ENCODE assay signal across 21 cellular contexts in genomic region chr2:27730249-27730648, GRCh38. TPM values are rescaled to one million over a fixed set of nuclear protein-coding genes. Genes with fewer than 3 reads are reported as not detected.
DNase-seq lines count a peak whose midpoint lies in the region; ATAC-seq and TF ChIP-seq lines count a peak whose summit lies in the region.
"Had no signal": no experiment of that assay in that cellular context is flagged by ENCODE, and none has a peak within 500 bp of the region (broad histone marks: within the 10 kb centered on the region; RNA-seq: fewer than 3 reads in every experiment).

No MANE protein-coding gene starts in this region.

- H4K91ac ChIP-seq in mesenchymal stem cell (ENCODE audit: low read length) = no peak overlapping the region

- H3K9ac ChIP-seq in mesenchymal stem cell (ENCODE audit: low read length) = no peak overlapping the region

- no peak overlapping the region for H2AFZ ChIP-seq in mesenchymal stem cell (ENCODE audit: low read depth, low read length)

- WGBS in body of pancreas, 2 donors = 33 to 42% methylated on average over 1 to 3 of the region's 3 CpGs
- WGBS in mesenchymal stem cell = 89% methylated on average over 2 of the region's 3 CpGs
- 68 to 89% methylated on average over 2 to 3 of the region's 3 CpGs for WGBS in thyroid gland, 2 donors

- no peaks in the 10 kb centered on the region for H3K79me1 ChIP-seq in mesenchymal stem cell (replicated peaks; ENCODE audit: low read length, poor library complexity, severe bottlenecking)

- peaks cover 21% of the 10 kb centered on the region for H3K4me1 ChIP-seq in body of pancreas
- H3K4me1 ChIP-seq in left ventricle myocardium inferior = peaks cover 58% of the 10 kb centered on the region
- H3K4me1 ChIP-seq in mesenchymal stem cell (ENCODE audit: control insufficient read depth, insufficient read depth, low read depth, low read length) = peaks cover 19% of the 10 kb centered on the region
- H3K4me1 ChIP-seq in thyroid gland = peaks cover 0 to 22% of the 10 kb centered on the region in 2 donors

- H3K27me3 ChIP-seq in body of pancreas = no peaks in the 10 kb centered on the region
- no peaks in the 10 kb centered on the region for H3K27me3 ChIP-seq in left ventricle myocardium inferior (ENCODE audit: low read depth)
- H3K27me3 ChIP-seq in mesenchymal stem cell (ENCODE audit: control insufficient read depth in 1 of 2, insufficient read depth in 1 of 2, low read length in 2 of 2) = no peaks in the 10 kb centered on the region
- H3K27me3 ChIP-seq in thyroid gland = no peaks in the 10 kb centered on the region
- H3K27me3 ChIP-seq: tibial artery had no signal

- no peaks in the 10 kb centered on the region for H3K9me3 ChIP-seq in body of pancreas
- H3K9me3 ChIP-seq in left ventricle myocardium inferior (replicated peaks) = no peaks in the 10 kb centered on the region
- no peaks in the 10 kb centered on the region for H3K9me3 ChIP-seq in mesenchymal stem cell (ENCODE audit: control insufficient read depth, low read length)
- H3K9me3 ChIP-seq in thyroid gland = no peaks in the 10 kb centered on the region
- H3K9me3 ChIP-seq: tibial artery had no signal

- H2BK12ac ChIP-seq in mesenchymal stem cell (ENCODE audit: low read length in 2 of 2) = no peak overlapping the region

- H3K4ac ChIP-seq in mesenchymal stem cell (ENCODE audit: low read depth in 1 of 2, low read length in 2 of 2) = no peak overlapping the region

- intact Hi-C loops in body of pancreas (cut with DNase I) (no loop called here), left ventricle myocardium inferior (cut with micrococcal nuclease) (no loop called here), thyroid gland (cut with DNase I) (no loop called here)

- H3K27ac ChIP-seq in body of pancreas (peak overlapping the region in 2 of 4 donors; percentile 40 to 50), left ventricle myocardium inferior (replicated peaks) (peak overlapping the region; percentile 79), mesenchymal stem cell (ENCODE audit: low read length, poor library complexity, severe bottlenecking) (no peak overlapping the region), thyroid gland (peak overlapping the region in 2 of 3 donors; percentile 12 to 54)
- H3K27ac ChIP-seq: tibial artery had no signal

- no peak overlapping the region for H2BK120ac ChIP-seq in mesenchymal stem cell (ENCODE audit: low read depth, low read length)

- H3K36me3 ChIP-seq in body of pancreas (replicated peaks in 1 of 2; ENCODE audit: insufficient read depth in 1 of 2, low read depth in 2 of 2) = no peaks in the 10 kb centered on the region
- no peaks in the 10 kb centered on the region for H3K36me3 ChIP-seq in left ventricle myocardium inferior
- no peaks in the 10 kb centered on the region for H3K36me3 ChIP-seq in mesenchymal stem cell (ENCODE audit: control insufficient read depth in 1 of 2, insufficient read depth in 2 of 2, low read depth in 1 of 2, low read length in 2 of 2)
- H3K36me3 ChIP-seq in thyroid gland = no peaks in the 10 kb centered on the region
- H3K36me3 ChIP-seq: tibial artery had no signal

- ATAC-seq in body of pancreas (peak; percentile 63), HG03139 (IDR thresholded peaks at IDR 0.05; ENCODE audit: unreplicated experiment) (no peak)
- ATAC-seq: activated CD4-positive, CD25-positive, alpha-beta regulatory T cell treated with anti-CD3 and anti-CD28 coated beads, Interleukin-2, amount 50 U/mL, for 24 hours; stimulated activated naive B cell treated with anti-CD40 and anti-IgM and Interleukin-4, amounts not matched to agents 10 μg/mL and 1 μg/mL and 100 μg/mL, for 72 hours had no signal

- TF ChIP-seq CTCF in body of pancreas (IDR thresholded peaks at IDR 0.05) (no peak), left ventricle myocardium inferior (IDR thresholded peaks at IDR 0.05; ENCODE audit: borderline replicate concordance) (no peak), thyroid gland (IDR thresholded peaks at IDR 0.05) (no peak)

- H3K4me2 ChIP-seq in mesenchymal stem cell (ENCODE audit: low read length, poor library complexity, severe bottlenecking) = no peak overlapping the region

- no peak overlapping the region for H2BK5ac ChIP-seq in mesenchymal stem cell (ENCODE audit: low read depth, low read length, poor library complexity, severe bottlenecking)

- H3K14ac ChIP-seq in mesenchymal stem cell (ENCODE audit: low read length in 2 of 2) = no peak overlapping the region

- H3K18ac ChIP-seq in mesenchymal stem cell (ENCODE audit: low read depth in 1 of 2, low read length in 2 of 2) = no peak overlapping the region

- H3K4me3 ChIP-seq in body of pancreas = no peak overlapping the region
- H3K4me3 ChIP-seq in left ventricle myocardium inferior = no peak overlapping the region
- no peak overlapping the region for H3K4me3 ChIP-seq in mesenchymal stem cell (ENCODE audit: insufficient read depth in 1 of 2, low read depth in 1 of 2, low read length in 2 of 2)
- no peak overlapping the region for H3K4me3 ChIP-seq in thyroid gland (replicated peaks in 1 of 3)
- H3K4me3 ChIP-seq: tibial artery had no signal

- TF ChIP-seq POLR2A in body of pancreas (IDR thresholded peaks at IDR 0.05) = no peak
- no peak for TF ChIP-seq POLR2A in thyroid gland (IDR thresholded peaks at IDR 0.05)

- no peak overlapping the region for H2BK15ac ChIP-seq in mesenchymal stem cell (ENCODE audit: low read depth, poor library complexity, severe bottlenecking)

- peak overlapping the region; percentile 74 for H2AK5ac ChIP-seq in mesenchymal stem cell (ENCODE audit: low read length, severe bottlenecking)

- peak in 3 of 4 donors; percentile 28 to 60 (median 50) for DNase-seq in body of pancreas
- no peak for DNase-seq in left ventricle myocardium inferior
- DNase-seq in mesenchymal stem cell = no peak
- DNase-seq in thyroid gland = no peak
- DNase-seq in NOMO-1 treated with dmso at 0.1 percent for 144 hours (lab: John Stamatoyannopoulos, UW; ENCODE audit: unreplicated experiment) = no peak
- no peak for DNase-seq in AG20443 (ENCODE audit: low spot score)
- no peak for DNase-seq in NCI-H1048 (lab: John Stamatoyannopoulos, UW)
- DNase-seq: activated naive CD4-positive, alpha-beta T cell treated with anti-CD3 and anti-CD28 coated beads, Interleukin-2, amount 50 U/mL, for 16 hours; activated T-cell treated with anti-CD3 and anti-CD28 coated beads, Interleukin-2, amount 50 U/mL, for 48 hours; anterior cingulate cortex; effector CD8-positive, alpha-beta T cell; NCI-H1092 treated with DMSO at 0.1 percent for 48 hours; NCI-H2029; NCI-H345; NCI-H774; OCI-M1; SHP77 treated with DMSO at 0.1 percent for 48 hours; stimulated activated naive B cell treated with anti-CD40 and anti-IgM and Interleukin-4, amounts not matched to agents 10 μg/mL and 1 μg/mL and 100 μg/mL, for 72 hours; tibial artery had no signal

- H3K23ac ChIP-seq in mesenchymal stem cell (ENCODE audit: low read length in 2 of 2) = no peak overlapping the region

- no peak overlapping the region for H4K8ac ChIP-seq in mesenchymal stem cell (ENCODE audit: low read length)

RNA-seq across cellular contexts. Expression of gene MRPL33, which starts 41.3 kb away (rescaled TPM):
- total RNA-seq in body of pancreas (10 to 100 TPM; 26.5 to 92.0 TPM), left ventricle myocardium inferior (390 TPM), thyroid gland (100 to 1,000 TPM in 3 of 4 donors, 10 to 100 TPM in 1; 70.2 to 166 (median 130) TPM)
- polyA plus RNA-seq in mesenchymal stem cell (2013, experiment 1 of 2) = 295 TPM
- polyA plus RNA-seq in mesenchymal stem cell (2013, experiment 2 of 2) = 307 TPM

Comparison
In these comparisons a context has a peak if more than half of its experiments do, and no peak if none do; other contexts are left out.
1. DNase-seq: peak in body of pancreas (3 of 4); none in left ventricle myocardium inferior (single experiment), mesenchymal stem cell (single experiment), thyroid gland (0 of 2), NOMO-1 treated with dmso at 0.1 percent for 144 hours (single experiment), AG20443 (single experiment) and NCI-H1048 (single experiment).